ENCODE assay signal across 9 cellular contexts in genomic region chr4:4677825-4678522, GRCh38.
A peak's percentile ranks its signal among the peaks of the same experiment; 100 is the strongest.
DNase-seq lines count a peak whose midpoint lies in the region; ATAC-seq and FAIRE-seq lines count a peak whose summit lies in the region.
"Had no signal": no experiment of that assay in that cellular context is flagged by ENCODE, and none has a peak within 500 bp of the region (broad histone marks: within the 10 kb centered on the region; RNA-seq: fewer than 3 reads in every experiment).

No MANE protein-coding gene starts in this region.

- H3K4me3 ChIP-seq in aorta (ENCODE audit: low read length in 2 of 2), result peak overlapping the region; percentile 21 to 23

- H3K9me3 ChIP-seq in aorta (ENCODE audit: control insufficient read depth, low read length), result no peaks in the 10 kb centered on the region

- FAIRE-seq in TTC549 (lab: Jason Lieb, UNC), result peak; percentile 79

- ATAC-seq in Right ventricle myocardium superior (ENCODE audit: poor library complexity), result peak; percentile 39
- ATAC-seq in left ventricle myocardium superior, result no peak
- peak; percentile 79 for ATAC-seq in aorta (ENCODE audit: low FRiP score)
- no peak for ATAC-seq in GM19455 (IDR thresholded peaks at IDR 0.05; ENCODE audit: unreplicated experiment)

- 10 to 14% methylated on average over 16 of the region's 16 CpGs for WGBS in aorta, 2 donors

- no peaks in the 10 kb centered on the region for H3K36me3 ChIP-seq in aorta (ENCODE audit: control insufficient read depth in 1 of 2, insufficient read depth in 2 of 2, low read length in 1 of 2)

- intact Hi-C loops in Right ventricle myocardium superior (cut with DNase I), result no loop called here
- intact Hi-C loops in left ventricle myocardium superior (cut with micrococcal nuclease), result no loop called here
- intact Hi-C loops in aorta (cut with DNase I), result loop anchor here in 1 of 2 donors (10.0 kb wide), 1 partner anchor 207 kb away; no protein-coding TSS in a partner anchor

- H3K27ac ChIP-seq in aorta (ENCODE audit: low read depth in 1 of 2, low read length in 2 of 2), result no peak overlapping the region

- DNase-seq in Right ventricle myocardium superior (no peak), left ventricle myocardium superior (no peak), inferior parietal cortex (ENCODE audit: extremely low spot score) (peak; percentile 56), aorta (no peak), NCI-H2171 treated with DMSO at 0.1 percent for 48 hours (lab: John Stamatoyannopoulos, UW) (no peak), mucosa of gallbladder (ENCODE audit: low spot score) (no peak)
- DNase-seq: NK-92 treated with Interleukin-12 subunit alpha and Interleukin-12 subunit beta, amount 100 ng/mL, for 24 hours had no signal

- no peaks in the 10 kb centered on the region for H3K27me3 ChIP-seq in aorta (ENCODE audit: control insufficient read depth in 1 of 2, insufficient read depth in 2 of 2, low read length in 1 of 2)

- H3K4me1 ChIP-seq in aorta (ENCODE audit: control insufficient read depth in 1 of 2, insufficient read depth in 2 of 2, low read length in 2 of 2), result peaks cover 0 to 2% of the 10 kb centered on the region in 2 donors

Comparison
In these comparisons a context has a peak if more than half of its experiments do, and no peak if none do; other contexts are left out.
1. ATAC-seq: peak in Right ventricle myocardium superior (single experiment) and aorta (single experiment); none in left ventricle myocardium superior (single experiment) and GM19455 (single experiment).